ENCODE assay signal across 16 cellular contexts in the genomic region with DNA sequence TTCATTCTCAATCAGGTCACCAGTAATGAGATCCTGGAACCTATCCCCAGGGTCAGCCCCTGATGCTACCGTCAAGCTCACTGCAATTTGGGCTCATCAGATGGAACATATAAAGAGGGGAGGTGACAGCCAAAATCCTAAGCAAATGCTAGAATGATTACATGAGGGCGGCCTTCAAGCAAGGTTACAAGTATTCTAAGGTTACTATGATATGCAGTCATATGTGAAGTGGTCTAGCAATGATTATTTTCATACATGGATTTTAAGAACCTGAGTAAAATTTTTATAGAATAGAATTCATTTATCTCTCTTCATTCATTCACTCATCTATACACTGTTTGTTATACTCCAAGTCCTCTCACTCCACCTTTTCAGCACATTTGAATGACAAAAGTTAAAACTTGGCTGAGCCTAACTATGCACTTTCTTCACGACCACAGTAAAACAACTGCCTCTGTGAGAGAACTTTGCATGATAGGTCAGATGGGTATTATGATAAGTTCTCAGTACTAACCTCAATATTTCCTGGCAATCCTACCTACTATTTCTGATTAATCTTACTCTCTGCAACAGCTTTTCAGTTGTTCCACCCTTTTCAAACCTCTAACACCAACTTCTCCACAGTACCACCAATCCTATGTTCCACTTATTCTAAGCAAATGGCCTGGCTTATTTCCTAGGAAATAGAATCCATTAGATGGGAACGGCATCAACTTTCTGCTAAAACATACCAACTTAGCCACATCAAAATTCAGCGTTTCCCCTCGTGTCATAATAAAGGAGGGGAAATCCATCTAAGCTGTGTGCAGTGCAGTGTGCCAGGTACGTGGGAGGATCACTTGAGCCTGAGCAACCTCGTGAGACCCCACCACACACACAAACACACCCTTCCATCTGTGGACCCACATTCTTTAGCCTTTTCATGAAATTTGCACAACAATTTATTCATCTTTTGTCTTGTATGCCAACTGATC. TPM values are rescaled to one million over a fixed set of nuclear protein-coding genes. Genes with fewer than 3 reads are reported as not detected.
DNase-seq lines count a peak whose midpoint lies in the region; ATAC-seq lines count a peak whose summit lies in the region.
"Had no signal": no experiment of that assay in that cellular context is flagged by ENCODE, and none has a peak within 500 bp of the region (broad histone marks: within the 10 kb centered on the region; RNA-seq: fewer than 3 reads in every experiment).

No MANE protein-coding gene starts in this region.

- peak overlapping the region; percentile 49 to 62 (median 53) for H3K4me3 Mint-ChIP-seq in immature natural killer cell
- H3K4me3 Mint-ChIP-seq: activated B cell treated with CpG ODN at 0.5 μM for 24 hours had no signal

- peak overlapping the region; percentile 4 to 62 (median 35) for H3K27ac Mint-ChIP-seq in immature natural killer cell
- H3K27ac Mint-ChIP-seq: activated B cell treated with CpG ODN at 0.5 μM for 24 hours had no signal

- ATAC-seq in GM21360 (IDR thresholded peaks at IDR 0.05; ENCODE audit: unreplicated experiment): no peak
- no peak for ATAC-seq in HG02623 (IDR thresholded peaks at IDR 0.05; ENCODE audit: unreplicated experiment)
- ATAC-seq: right cardiac atrium had no signal

- peak; percentile 67 for DNase-seq in activated CD8-positive, alpha-beta memory T cell treated with anti-CD3 and anti-CD28 coated beads for 24 hours
- DNase-seq in activated CD8-positive, alpha-beta memory T cell treated with anti-CD3 and anti-CD28 coated beads, Interleukin-2, amount 50 U/mL, for 48 hours: no peak
- DNase-seq in activated CD8-positive, alpha-beta memory T cell treated with anti-CD3 and anti-CD28 coated beads, Interleukin-2, amount 50 U/mL, for 4 hours: peak; percentile 25
- DNase-seq in immature natural killer cell (peak in 2 of 3 donors; percentile 17 to 25), hepatic stellate cell (ENCODE audit: low spot score) (no peak)
- DNase-seq in stimulated activated naive CD4-positive, alpha-beta T cell treated with Interleukin-2 at 50 U/mL for 16 hours (lab: John Stamatoyannopoulos, UW): peak; percentile 11
- DNase-seq: activated B cell treated with CpG ODN at 0.5 μM for 24 hours, aorta, Caco-2, cortex of kidney, esophagus squamous epithelium, H7, right cardiac atrium, thyroid gland had no signal

- H3K4me1 Mint-ChIP-seq in immature natural killer cell: peaks cover 25 to 34% of the 10 kb centered on the region in 2 donors
- H3K4me1 Mint-ChIP-seq: activated B cell treated with CpG ODN at 0.5 μM for 24 hours had no signal

- no peaks in the 10 kb centered on the region for H3K9me3 Mint-ChIP-seq in immature natural killer cell
- H3K9me3 Mint-ChIP-seq: activated B cell treated with CpG ODN at 0.5 μM for 24 hours had no signal

- H3K27me3 Mint-ChIP-seq in immature natural killer cell (ENCODE audit: low read depth in 3 of 3): peaks cover 0 to 4% (median 3%) of the 10 kb centered on the region in 3 donors

- H3K36me3 Mint-ChIP-seq in immature natural killer cell: peaks cover 0 to 4% (median 0%) of the 10 kb centered on the region in 3 donors

RNA-seq across cellular contexts. Expression of gene LHX9, which starts 32.0 kb away (rescaled TPM):
- not detected for polyA plus RNA-seq in immature natural killer cell

RNA-seq across cellular contexts. Expression of gene C1orf53, which starts 46.8 kb away (rescaled TPM):
- 1 to 10 TPM; 1.8 to 4.1 (median 2.1) TPM for polyA plus RNA-seq in immature natural killer cell

Comparison
In these comparisons a context has a peak if more than half of its experiments do, and no peak if none do; other contexts are left out.
1. DNase-seq: peak in activated CD8-positive, alpha-beta memory T cell treated with anti-CD3 and anti-CD28 coated beads for 24 hours (single experiment), activated CD8-positive, alpha-beta memory T cell treated with anti-CD3 and anti-CD28 coated beads, Interleukin-2, amount 50 U/mL, for 4 hours (single experiment), immature natural killer cell (2 of 3) and stimulated activated naive CD4-positive, alpha-beta T cell treated with Interleukin-2 at 50 U/mL for 16 hours (single experiment); none in activated CD8-positive, alpha-beta memory T cell treated with anti-CD3 and anti-CD28 coated beads, Interleukin-2, amount 50 U/mL, for 48 hours (single experiment) and hepatic stellate cell (single experiment).